In the genomic region with DNA sequence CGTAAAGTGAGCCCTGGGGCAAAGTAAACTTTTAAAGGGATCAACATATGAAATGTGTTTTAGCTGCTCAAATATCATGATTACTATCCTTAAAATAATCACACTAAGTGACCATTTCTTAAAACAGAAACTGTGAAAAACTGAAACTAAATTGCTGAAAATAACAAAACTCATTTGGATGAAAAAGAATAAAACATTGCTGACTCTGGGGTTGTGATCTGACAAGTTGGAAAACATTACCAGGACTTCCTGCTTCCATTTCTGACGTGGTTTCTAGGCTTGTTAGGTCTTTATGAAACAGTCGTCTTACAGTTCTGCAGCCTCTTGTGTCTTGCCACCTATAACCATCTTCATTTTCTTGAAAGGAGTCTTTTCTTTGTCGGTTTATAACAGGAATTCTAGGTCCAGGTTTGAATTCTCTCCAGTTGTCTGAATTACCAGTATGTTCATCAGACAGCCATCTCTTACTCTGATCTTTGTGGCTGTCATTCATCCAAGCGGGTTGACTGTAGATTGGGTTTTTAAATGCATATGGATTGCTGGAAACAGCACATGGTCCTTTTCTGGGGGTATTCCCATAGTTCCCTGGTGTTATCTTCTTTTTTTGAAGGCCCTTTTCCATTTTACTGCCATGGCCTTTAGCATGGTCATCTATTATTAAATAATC, we compare ENCODE assay signal across 8 cellular contexts. TPM values are rescaled to one million over a fixed set of nuclear protein-coding genes. Genes with fewer than 3 reads are reported as not detected.
DNase-seq lines count a peak whose midpoint lies in the region; ATAC-seq, FAIRE-seq and TF ChIP-seq lines count a peak whose summit lies in the region.

No MANE protein-coding gene starts in this region.

- H3K4me1 ChIP-seq in PC-3 (ENCODE audit: insufficient read depth, low read length) (peaks cover 30% of the 10 kb centered on the region), endocrine pancreas (ENCODE audit: control insufficient read depth, insufficient read depth, low read length) (peaks cover 21% of the 10 kb centered on the region), rectal smooth muscle tissue (ENCODE audit: control insufficient read depth, insufficient read depth, low read length) (peaks cover 4% of the 10 kb centered on the region)

- CTCF ChIA-PET in PC-3 (lab: Charles Lee): no interaction called here

- peak overlapping the region; percentile 100 for H3K4me3 ChIP-seq in PC-3 (ENCODE audit: low read length)
- peak overlapping the region; percentile 95 for H3K4me3 ChIP-seq in endocrine pancreas (ENCODE audit: control insufficient read depth, insufficient read depth, low read length)
- peak overlapping the region; percentile 18 for H3K4me3 ChIP-seq in rectal smooth muscle tissue (ENCODE audit: low read length)
- H3K4me3 ChIP-seq in H7 (ENCODE audit: insufficient read depth, low read depth, low read length): no peak overlapping the region

- H3K9ac ChIP-seq in PC-3 (ENCODE audit: low read length) (peak overlapping the region; percentile 85), endocrine pancreas (ENCODE audit: control insufficient read depth, insufficient read depth, low read length) (no peak overlapping the region), rectal smooth muscle tissue (ENCODE audit: low read length) (no peak overlapping the region)

- H2AFZ ChIP-seq in PC-3 (ENCODE audit: low read length): peak overlapping the region; percentile 7; the same call in 1 of the 2 replicates

- FAIRE-seq in GM12892 (lab: Jason Lieb, UNC): peak; percentile 73

- H3K4me2 ChIP-seq in PC-3 (ENCODE audit: low read length): peak overlapping the region; percentile 91

- no TSS peak for BruUV-seq in PC-3 (replicated peaks; lab: Mats Ljungman, UMichigan)

- ATAC-seq in PC-3 (no peak), HG03097 (IDR thresholded peaks at IDR 0.05; ENCODE audit: low FRiP score, unreplicated experiment) (no peak)

- H4K20me1 ChIP-seq in PC-3 (ENCODE audit: low read length): no peaks in the 10 kb centered on the region

- no peak for TF ChIP-seq CTCF in PC-3 (conservative IDR thresholded peaks at IDR 0.05; ENCODE audit: low read depth, low read length)

- H3K79me2 ChIP-seq in PC-3 (ENCODE audit: low read length): peaks cover 59% of the 10 kb centered on the region

- TF ChIP-seq POLR2A in GM12892 (IDR thresholded peaks at IDR 0.05; ENCODE audit: low read depth, low read length): no peak

- no peak for DNase-seq in GM12892 (ENCODE audit: insufficient read length)
- DNase-seq in PC-3: no peak
- DNase-seq in COLO829 (ENCODE audit: low spot score): no peak
- DNase-seq in SHP77 treated with DMSO at 0.1 percent for 48 hours (lab: John Stamatoyannopoulos, UW): no peak
- no peak for DNase-seq in H7

- POLR2A ChIA-PET in PC-3 (lab: Charles Lee; ENCODE audit: unreplicated experiment): no interaction called here

- intact Hi-C loops in PC-3 (cut with micrococcal nuclease): loop anchor here (5.0 to 10.0 kb wide), 4 partner anchors 52 to 410 kb away; a partner anchor contains a TSS

- no peaks in the 10 kb centered on the region for H3K9me2 ChIP-seq in PC-3 (replicated peaks; ENCODE audit: low read length)

- no peaks in the 10 kb centered on the region for H3F3A ChIP-seq in PC-3 (ENCODE audit: low read length, unreplicated experiment)

- no peaks in the 10 kb centered on the region; the same call in 1 of the 2 replicates for H3K36me3 ChIP-seq in PC-3 (ENCODE audit: low read depth, low read length)
- no peaks in the 10 kb centered on the region for H3K36me3 ChIP-seq in endocrine pancreas (ENCODE audit: control insufficient read depth, insufficient read depth, low read length)
- peaks cover 3% of the 10 kb centered on the region for H3K36me3 ChIP-seq in rectal smooth muscle tissue (ENCODE audit: control insufficient read depth, insufficient read depth, low read length)
- no peaks in the 10 kb centered on the region; the same call in 1 of the 2 replicates for H3K36me3 ChIP-seq in H7 (replicated peaks; ENCODE audit: control insufficient read depth, insufficient read depth, low read length)

- H3K9me3 ChIP-seq in PC-3 (ENCODE audit: low read length) (no peaks in the 10 kb centered on the region), endocrine pancreas (ENCODE audit: control insufficient read depth, low read length) (no peaks in the 10 kb centered on the region)

- H3K27ac ChIP-seq in PC-3 (ENCODE audit: low read length): peak overlapping the region; percentile 76; the same call in 1 of the 2 replicates
- no peak overlapping the region for H3K27ac ChIP-seq in rectal smooth muscle tissue (ENCODE audit: low read depth, low read length)

- H3K27me3 ChIP-seq in PC-3 (ENCODE audit: low read length) (no peaks in the 10 kb centered on the region), endocrine pancreas (ENCODE audit: control insufficient read depth, insufficient read depth, low read length) (no peaks in the 10 kb centered on the region), rectal smooth muscle tissue (ENCODE audit: control insufficient read depth, insufficient read depth, low read length) (no peaks in the 10 kb centered on the region), H7 (ENCODE audit: control insufficient read depth, insufficient read depth, low read length) (peaks cover 4% of the 10 kb centered on the region; the same call in 1 of the 2 replicates)

RNA-seq across cellular contexts. Expression of a gene that starts 1.6 kb away (rescaled TPM):
- polyA plus RNA-seq in GM12892 (2012; ENCODE audit: missing spikeins): 21.9 TPM
- total RNA-seq in PC-3 (2014; rRNA removed): 12.3 and 17.0 TPM in 2 replicates
- 12.9 and 13.1 TPM in 2 replicates for total RNA-seq in H7 (2014; rRNA removed; shearing (Covaris generic))
